8 cellular contexts compared by ENCODE assay signal in genomic region chr19:6460099-6460884, GRCh38. TPM values are rescaled to one million over a fixed set of nuclear protein-coding genes. Genes with fewer than 3 reads are reported as not detected.
A peak's percentile ranks its signal among the peaks of the same experiment; 100 is the strongest.
DNase-seq lines count a peak whose midpoint lies in the region; ATAC-seq and TF ChIP-seq lines count a peak whose summit lies in the region.

No MANE protein-coding gene starts in this region.

- peaks cover 9 to 19% (median 12%) of the 10 kb centered on the region in 5 donors for H3K36me3 Mint-ChIP-seq in naive thymus-derived CD4-positive, alpha-beta T cell
- peaks cover 11 to 13% of the 10 kb centered on the region in 2 donors for H3K36me3 Mint-ChIP-seq in stimulated activated naive B cell treated with anti-CD40 and anti-IgM and Interleukin-4, amounts not matched to agents 10 μg/mL and 1 μg/mL and 100 μg/mL, for 72 hours

- H3K27me3 Mint-ChIP-seq in naive thymus-derived CD4-positive, alpha-beta T cell: peaks cover 0 to 8% (median 0%) of the 10 kb centered on the region in 5 donors
- H3K27me3 Mint-ChIP-seq in stimulated activated naive B cell treated with anti-CD40 and anti-IgM and Interleukin-4, amounts not matched to agents 10 μg/mL and 1 μg/mL and 100 μg/mL, for 72 hours: peaks cover 11 to 20% of the 10 kb centered on the region in 2 donors

- CTCF ChIA-PET in Panc1 (lab: Charles Lee): interaction anchor here (0.9 kb wide), 1 partner anchor 43 kb away, joined by 3 read pairs; no protein-coding TSS in a partner anchor
- CTCF ChIA-PET in naive thymus-derived CD4-positive, alpha-beta T cell (lab: Charles Lee): interaction anchor here (1.1 kb wide), 1 partner anchor 22 kb away, joined by 3 read pairs; the partner anchor contains the start of gene DENND1C

- H3K27ac ChIP-seq in KMS-11: peak overlapping the region; percentile 76
- H3K27ac ChIP-seq in Panc1 (ENCODE audit: low read length): 0 out of 2 replicates have a peak overlapping the region, but pooled peaks have one; percentile 23
- H3K27ac ChIP-seq in fibroblast of lung (ENCODE audit: insufficient read depth, low read length): no peak overlapping the region
- H3K27ac ChIP-seq in naive thymus-derived CD4-positive, alpha-beta T cell (ENCODE audit: low read depth, low read length): peak overlapping the region; percentile 83

- H3K4me3 ChIP-seq in KMS-11 (IDR thresholded peaks at IDR 0.05; ENCODE audit: insufficient read depth, low read depth, low read length): no peak overlapping the region
- H3K4me3 ChIP-seq in Panc1 (ENCODE audit: low read depth in 2 of 2, low read length in 2 of 2): peak overlapping the region; percentile 63 to 81
- peak overlapping the region; percentile 57 to 81 (median 68) for H3K4me3 ChIP-seq in fibroblast of lung (replicated peaks in 1 of 4; ENCODE audit: control extremely low read depth in 1 of 4, insufficient read depth in 1 of 4, low read depth in 3 of 4, low read length in 4 of 4)
- peak overlapping the region; percentile 72 for H3K4me3 ChIP-seq in naive thymus-derived CD4-positive, alpha-beta T cell (ENCODE audit: low read length)

- H2AFZ ChIP-seq in KMS-11 (ENCODE audit: low read depth) (peak overlapping the region; percentile 65), fibroblast of lung (ENCODE audit: low read length) (peak overlapping the region; percentile 92)

- H3K27ac Mint-ChIP-seq in naive thymus-derived CD4-positive, alpha-beta T cell: peak overlapping the region; percentile 83 to 96 (median 91)
- H3K27ac Mint-ChIP-seq in stimulated activated naive B cell treated with anti-CD40 and anti-IgM and Interleukin-4, amounts not matched to agents 10 μg/mL and 1 μg/mL and 100 μg/mL, for 72 hours: peak overlapping the region; percentile 90

- H3K4me1 Mint-ChIP-seq in naive thymus-derived CD4-positive, alpha-beta T cell: peaks cover 11 to 40% (median 34%) of the 10 kb centered on the region in 7 donors
- peaks cover 27 to 42% of the 10 kb centered on the region in 2 donors for H3K4me1 Mint-ChIP-seq in stimulated activated naive B cell treated with anti-CD40 and anti-IgM and Interleukin-4, amounts not matched to agents 10 μg/mL and 1 μg/mL and 100 μg/mL, for 72 hours

- H3K79me2 ChIP-seq in KMS-11 (ENCODE audit: insufficient read depth, low read depth): no peaks in the 10 kb centered on the region
- no peaks in the 10 kb centered on the region for H3K79me2 ChIP-seq in fibroblast of lung (ENCODE audit: control insufficient read depth, insufficient read depth, low read length)

- DNase-seq in DMS79 treated with DMSO at 0.1 percent for 48 hours (lab: John Stamatoyannopoulos, UW) (peak; percentile 96), Panc1 (ENCODE audit: low read depth, low spot score) (peak; percentile 72), activated T-helper 1 cell treated with Interleukin-2 at 50 U/mL for 16 hours (ENCODE audit: low read depth) (peak; percentile 93), fibroblast of lung (ENCODE audit: low read depth in 2 of 2) (peak; percentile 98)
- peak; percentile 87 to 97 (median 96) for DNase-seq in naive thymus-derived CD4-positive, alpha-beta T cell
- DNase-seq in stimulated activated naive B cell treated with anti-CD40 and anti-IgM and Interleukin-4, amounts not matched to agents 10 μg/mL and 1 μg/mL and 100 μg/mL, for 72 hours: peak; percentile 97

- no TSS peak for BruUV-seq in Panc1 (replicated peaks; lab: Mats Ljungman, UMichigan)

- H3K4me1 ChIP-seq in KMS-11 (ENCODE audit: low read depth, poor library complexity, severe bottlenecking) (peaks cover 9% of the 10 kb centered on the region), Panc1 (ENCODE audit: control insufficient read depth, insufficient read depth, low read length) (peaks cover 3% of the 10 kb centered on the region), fibroblast of lung (ENCODE audit: control insufficient read depth, extremely low read depth, insufficient read depth, low read length) (peaks cover 2% of the 10 kb centered on the region)
- peaks cover 0 to 4% of the 10 kb centered on the region in 2 donors for H3K4me1 ChIP-seq in naive thymus-derived CD4-positive, alpha-beta T cell (ENCODE audit: control insufficient read depth in 2 of 2, insufficient read depth in 2 of 2, low read length in 2 of 2)

- H3K27me3 ChIP-seq in KMS-11 (ENCODE audit: insufficient read depth, low read depth) (no peaks in the 10 kb centered on the region; the same call in 1 of the 2 replicates), Panc1 (ENCODE audit: control insufficient read depth, insufficient read depth, low read length) (no peaks in the 10 kb centered on the region), fibroblast of lung (ENCODE audit: control insufficient read depth, insufficient read depth, low read length) (peaks cover 5% of the 10 kb centered on the region)
- no peaks in the 10 kb centered on the region for H3K27me3 ChIP-seq in naive thymus-derived CD4-positive, alpha-beta T cell (ENCODE audit: control insufficient read depth in 2 of 2, insufficient read depth in 2 of 2, low read length in 2 of 2)

- no peaks in the 10 kb centered on the region for H3K36me3 ChIP-seq in KMS-11 (ENCODE audit: insufficient read depth)
- peaks cover 8% of the 10 kb centered on the region; the same call in 1 of the 2 replicates for H3K36me3 ChIP-seq in Panc1 (ENCODE audit: control insufficient read depth, insufficient read depth, low read length)
- H3K36me3 ChIP-seq in fibroblast of lung (ENCODE audit: control insufficient read depth, insufficient read depth, low read length): peaks cover 2% of the 10 kb centered on the region
- peaks cover 0 to 14% (median 0%) of the 10 kb centered on the region in 3 experiments for H3K36me3 ChIP-seq in naive thymus-derived CD4-positive, alpha-beta T cell (ENCODE audit: control insufficient read depth in 2 of 3, insufficient read depth in 3 of 3, low read length in 3 of 3)

- TF ChIP-seq CTCF in KMS-11 (conservative IDR thresholded peaks at IDR 0.05; ENCODE audit: low read depth, low read length) (peak; percentile 65), Panc1 (IDR thresholded peaks at IDR 0.05) (no peak), fibroblast of lung (conservative IDR thresholded peaks at IDR 0.05 in 1 of 2, IDR thresholded peaks at IDR 0.05 in 1 of 2; ENCODE audit: low read depth in 1 of 2, low read length in 2 of 2) (peak; percentile 46 to 59)

- in situ Hi-C loops in Panc1 (cut with HindIII; ENCODE audit: low pct_unique_long_range_greater_than_20kb, low sequenced_read_pairs): no loop called here

- peak; percentile 66 for ATAC-seq in GM21723 (IDR thresholded peaks at IDR 0.05; ENCODE audit: unreplicated experiment)
- ATAC-seq in Panc1: peak; percentile 89
- peak; percentile 90 for ATAC-seq in naive thymus-derived CD4-positive, alpha-beta T cell
- ATAC-seq in stimulated activated naive B cell treated with anti-CD40 and anti-IgM and Interleukin-4, amounts not matched to agents 10 μg/mL and 1 μg/mL and 100 μg/mL, for 72 hours (replicated peaks): peak; percentile 83 to 89

- H3K9me3 ChIP-seq in Panc1 (ENCODE audit: control insufficient read depth, insufficient read depth, low read depth, low read length): no peaks in the 10 kb centered on the region
- no peaks in the 10 kb centered on the region for H3K9me3 ChIP-seq in fibroblast of lung (ENCODE audit: control insufficient read depth, insufficient read depth, low read depth, low read length)
- peaks cover 0 to 3% (median 0%) of the 10 kb centered on the region in 3 experiments for H3K9me3 ChIP-seq in naive thymus-derived CD4-positive, alpha-beta T cell (ENCODE audit: control insufficient read depth in 2 of 3, low read length in 3 of 3)

- H4K20me1 ChIP-seq in KMS-11 (ENCODE audit: insufficient read depth): no peaks in the 10 kb centered on the region
- H4K20me1 ChIP-seq in fibroblast of lung (ENCODE audit: control insufficient read depth, extremely low read depth, insufficient read depth, low read length): no peaks in the 10 kb centered on the region

- H3K9me3 Mint-ChIP-seq in naive thymus-derived CD4-positive, alpha-beta T cell: peaks cover 0 to 9% (median 2%) of the 10 kb centered on the region in 11 donors
- H3K9me3 Mint-ChIP-seq in stimulated activated naive B cell treated with anti-CD40 and anti-IgM and Interleukin-4, amounts not matched to agents 10 μg/mL and 1 μg/mL and 100 μg/mL, for 72 hours: no peaks in the 10 kb centered on the region

- POLR2A ChIA-PET in Panc1 (lab: Charles Lee): no interaction called here
- POLR2A ChIA-PET in naive thymus-derived CD4-positive, alpha-beta T cell (lab: Charles Lee): interaction anchor here (0.6 to 2.3 kb wide), 4 partner anchors 10 to 35 kb away, joined by 3 to 13 read pairs (median 8); partner anchors contain the start of genes DENND1C and KHSRP

- H3K4me2 ChIP-seq in KMS-11: peak overlapping the region; percentile 93
- H3K4me2 ChIP-seq in fibroblast of lung (ENCODE audit: extremely low read depth, insufficient read depth, low read length): peak overlapping the region; percentile 98

- peak overlapping the region; percentile 92 to 99 (median 98) for H3K4me3 Mint-ChIP-seq in naive thymus-derived CD4-positive, alpha-beta T cell
- peak overlapping the region; percentile 93 to 97 for H3K4me3 Mint-ChIP-seq in stimulated activated naive B cell treated with anti-CD40 and anti-IgM and Interleukin-4, amounts not matched to agents 10 μg/mL and 1 μg/mL and 100 μg/mL, for 72 hours

- H3K9ac ChIP-seq in KMS-11 (peak overlapping the region; percentile 63), fibroblast of lung (ENCODE audit: insufficient read depth, low read length) (no peak overlapping the region)

- intact Hi-C loops in Panc1 (cut with micrococcal nuclease; ENCODE audit: unreplicated experiment): no loop called here
- intact Hi-C loops in naive thymus-derived CD4-positive, alpha-beta T cell (cut with micrococcal nuclease): loop anchor here (1.0 to 5.0 kb wide), 14 partner anchors 21 to 1668 kb away; partner anchors contain the start of genes DENND1C (in 2 of the 2), CLPP (in 1 of the 2), FEM1A (in 1 of the 2) and GPR108 (in 1 of the 2)

RNA-seq across cellular contexts. Expression of gene SLC25A23, which starts 0.7 kb away (rescaled TPM):
- total RNA-seq in Panc1 (2021; ENCODE audit: unreplicated experiment) (18.7 TPM), fibroblast of lung (18.5 and 33.9 TPM in 2 replicates)
- polyA plus RNA-seq in Panc1 (2012; ENCODE audit: insufficient read length): 23.1 TPM
- 4.5 and 7.9 TPM in 2 replicates for polyA plus RNA-seq in fibroblast of lung
- polyA plus RNA-seq in fibroblast of lung (2012): 21.7 and 30.8 TPM in 2 replicates
- 31.8 and 58.1 TPM in 2 replicates for polyA minus RNA-seq in fibroblast of lung (ENCODE audit: low replicate concordance)
- 10 to 100 TPM in 4 of 5 experiments, 1 to 10 TPM in 1; 9.0 to 31.3 (median 22.0) TPM for total RNA-seq in naive thymus-derived CD4-positive, alpha-beta T cell
- 10 to 100 TPM; 18.8 to 35.0 TPM for polyA plus RNA-seq in naive thymus-derived CD4-positive, alpha-beta T cell

RNA-seq across cellular contexts. Expression of gene CRB3, which starts 3.8 kb away (rescaled TPM):
- total RNA-seq in Panc1 (2021; ENCODE audit: unreplicated experiment): 0.21 TPM
- polyA plus RNA-seq in Panc1 (2012; ENCODE audit: insufficient read length): 0.55 TPM
- total RNA-seq in fibroblast of lung: 0.17 TPM in 1 of 2 replicates, not detected in the other
- not detected in 2 replicates for polyA plus RNA-seq in fibroblast of lung
- not detected in 2 replicates for polyA plus RNA-seq in fibroblast of lung (2012)
- not detected in 2 replicates for polyA minus RNA-seq in fibroblast of lung (ENCODE audit: low replicate concordance)
- 1 to 10 TPM in 4 of 5 experiments, under 1 TPM in 1; 0.44 to 8.6 (median 5.7) TPM for total RNA-seq in naive thymus-derived CD4-positive, alpha-beta T cell
- polyA plus RNA-seq in naive thymus-derived CD4-positive, alpha-beta T cell: 10 to 100 TPM in 1 of 2 donors, 1 to 10 TPM in 1; 6.5 to 10.1 TPM

RNA-seq across cellular contexts. Expression of gene DENND1C, which starts 21.3 kb away (rescaled TPM):
- 0.39 TPM for total RNA-seq in Panc1 (2021; ENCODE audit: unreplicated experiment)
- polyA plus RNA-seq in Panc1 (2012; ENCODE audit: insufficient read length): 1.2 TPM
- total RNA-seq in fibroblast of lung: not detected in 2 replicates
- not detected in 2 replicates for polyA plus RNA-seq in fibroblast of lung
- polyA plus RNA-seq in fibroblast of lung (2012): not detected in 2 replicates
- polyA minus RNA-seq in fibroblast of lung (ENCODE audit: low replicate concordance): not detected in 2 replicates
- 100 to 1,000 TPM; 106 to 142 (median 118) TPM for total RNA-seq in naive thymus-derived CD4-positive, alpha-beta T cell
- polyA plus RNA-seq in naive thymus-derived CD4-positive, alpha-beta T cell: 100 to 1,000 TPM in 1 of 2 donors, 10 to 100 TPM in 1; 57.3 to 142 TPM

RNA-seq across cellular contexts. Expression of gene SLC25A41, which starts 26.7 kb away (rescaled TPM):
- total RNA-seq in Panc1 (2021; ENCODE audit: unreplicated experiment): 0.21 TPM
- not detected for polyA plus RNA-seq in Panc1 (2012; ENCODE audit: insufficient read length)
- under 0.01 and 0.26 TPM in 2 replicates for total RNA-seq in fibroblast of lung
- 0.03 TPM in 1 of 2 replicates, not detected in the other for polyA plus RNA-seq in fibroblast of lung
- polyA plus RNA-seq in fibroblast of lung (2012): not detected in 2 replicates
- polyA minus RNA-seq in fibroblast of lung (ENCODE audit: low replicate concordance): 0.26 TPM in 1 of 2 replicates, not detected in the other
- under 1 TPM in 1 of 5 experiments, not detected in 4; 0.32 TPM for total RNA-seq in naive thymus-derived CD4-positive, alpha-beta T cell
- not detected for polyA plus RNA-seq in naive thymus-derived CD4-positive, alpha-beta T cell

RNA-seq across cellular contexts. Expression of gene KHSRP, which starts 35.7 kb away (rescaled TPM):
- total RNA-seq in Panc1 (2021; ENCODE audit: unreplicated experiment) (333 TPM), fibroblast of lung (84.7 and 93.5 TPM in 2 replicates)
- polyA plus RNA-seq in Panc1 (2012; ENCODE audit: insufficient read length): 288 TPM
- 66.0 and 101 TPM in 2 replicates for polyA plus RNA-seq in fibroblast of lung
- polyA plus RNA-seq in fibroblast of lung (2012): 190 and 249 TPM in 2 replicates
- 90.6 and 183 TPM in 2 replicates for polyA minus RNA-seq in fibroblast of lung (ENCODE audit: low replicate concordance)
- total RNA-seq in naive thymus-derived CD4-positive, alpha-beta T cell: 100 to 1,000 TPM; 142 to 276 (median 152) TPM
- 10 to 100 TPM; 12.5 to 20.9 TPM for polyA plus RNA-seq in naive thymus-derived CD4-positive, alpha-beta T cell

Comparison
In these comparisons a context has a peak if more than half of its experiments do, and no peak if none do; other contexts are left out.
1. RNA of gene DENND1C, which starts 21.3 kb away (total RNA-seq): 106 to 142 TPM in naive thymus-derived CD4-positive, alpha-beta T cell; 0.39 TPM in Panc1 (single experiment) and not detected in fibroblast of lung; every median in the first group is over 10 times any median in the second.
2. Peak in every context shown above with its lines, with median percentiles within 50 percentile points of each other: DNase-seq and ATAC-seq.